In the genomic region with DNA sequence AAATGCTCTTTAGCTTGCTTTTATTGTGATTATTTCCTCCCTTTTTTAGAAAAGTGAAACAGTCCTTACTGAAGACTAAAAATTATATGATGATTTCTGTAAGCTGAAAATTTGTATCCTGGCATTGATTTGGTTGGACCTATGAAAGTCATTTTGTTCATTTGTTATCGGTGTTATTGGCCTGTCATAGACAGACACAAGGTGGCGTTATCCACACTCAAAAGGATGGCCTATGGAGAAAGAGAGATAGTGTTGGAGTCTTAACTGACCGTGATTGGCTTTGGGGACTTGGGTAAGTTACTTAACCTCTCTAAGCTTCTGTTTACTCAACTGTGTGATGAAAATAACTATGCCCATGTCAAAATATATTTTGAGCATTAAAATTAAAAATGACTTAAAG, we compare ENCODE assay signal across 8 cellular contexts.
DNase-seq lines count a peak whose midpoint lies in the region; ATAC-seq and TF ChIP-seq lines count a peak whose summit lies in the region.

No MANE protein-coding gene starts in this region.

- TF ChIP-seq POLR2A in transverse colon (IDR thresholded peaks at IDR 0.05): no peak

- no TSS peak for BruUV-seq in PC-3 (replicated peaks; lab: Mats Ljungman, UMichigan)

- H2AK5ac ChIP-seq in neuronal stem cell (ENCODE audit: low read depth, low read length): no peak overlapping the region

- POLR2A ChIA-PET in PC-3 (lab: Charles Lee; ENCODE audit: unreplicated experiment): no interaction called here

- no peak overlapping the region for H3K23ac ChIP-seq in neuronal stem cell (ENCODE audit: low read depth, low read length, poor library complexity)

- H3K4me1 ChIP-seq in PC-3 (ENCODE audit: insufficient read depth, low read length) (no peaks in the 10 kb centered on the region), left ventricle myocardium inferior (no peaks in the 10 kb centered on the region), transverse colon (no peaks in the 10 kb centered on the region), neuronal stem cell (ENCODE audit: control insufficient read depth in 2 of 2, insufficient read depth in 1 of 2, low read depth in 1 of 2, low read length in 2 of 2) (no peaks in the 10 kb centered on the region)

- H2BK5ac ChIP-seq in neuronal stem cell (ENCODE audit: low read length): no peak overlapping the region

- H3K4ac ChIP-seq in neuronal stem cell (ENCODE audit: low read length): no peak overlapping the region

- DNase-seq in GM06990 (ENCODE audit: extremely low read depth, insufficient read length) (no peak), HS-5 (ENCODE audit: low read depth) (peak; percentile 14), PC-3 (peak; percentile 50), left ventricle myocardium inferior (no peak), transverse colon (no peak), neuronal stem cell (ENCODE audit: low spot score) (no peak)

- no peak overlapping the region for H3K18ac ChIP-seq in neuronal stem cell (ENCODE audit: low read length)

- no peak overlapping the region for H3K4me2 ChIP-seq in PC-3 (ENCODE audit: low read length)
- no peak overlapping the region for H3K4me2 ChIP-seq in neuronal stem cell (ENCODE audit: insufficient read depth, low read length, poor library complexity, severe bottlenecking)

- intact Hi-C loops in PC-3 (cut with micrococcal nuclease) (no loop called here), left ventricle myocardium inferior (cut with micrococcal nuclease) (no loop called here), transverse colon (cut with DNase I; ENCODE audit: low total_unique reads) (no loop called here)

- TF ChIP-seq CTCF in GM06990 (IDR thresholded peaks at IDR 0.05; ENCODE audit: insufficient read depth, low read length, poor library complexity, severe bottlenecking) (peak; percentile 27), PC-3 (conservative IDR thresholded peaks at IDR 0.05; ENCODE audit: low read depth, low read length) (peak; percentile 60), left ventricle myocardium inferior (IDR thresholded peaks at IDR 0.05; ENCODE audit: borderline replicate concordance) (peak; percentile 48), transverse colon (IDR thresholded peaks at IDR 0.05) (no peak)

- H3K79me2 ChIP-seq in PC-3 (ENCODE audit: low read length): no peaks in the 10 kb centered on the region

- no peak for ATAC-seq in PC-3
- ATAC-seq in GM18511 (IDR thresholded peaks at IDR 0.05; ENCODE audit: unreplicated experiment): no peak
- no peak for ATAC-seq in GM18517 (IDR thresholded peaks at IDR 0.05; ENCODE audit: unreplicated experiment)

- CTCF ChIA-PET in PC-3 (lab: Charles Lee): interaction anchor here (0.6 kb wide), 1 partner anchor 13 kb away, joined by 3 read pairs; no protein-coding TSS in a partner anchor

- no peak overlapping the region for H2BK12ac ChIP-seq in neuronal stem cell (ENCODE audit: low read length)

- H3K27me3 ChIP-seq in GM06990 (replicated peaks; ENCODE audit: control insufficient read depth, insufficient read depth, low read length): no peaks in the 10 kb centered on the region
- no peaks in the 10 kb centered on the region for H3K27me3 ChIP-seq in PC-3 (ENCODE audit: low read length)
- no peaks in the 10 kb centered on the region for H3K27me3 ChIP-seq in left ventricle myocardium inferior (ENCODE audit: low read depth)
- no peaks in the 10 kb centered on the region for H3K27me3 ChIP-seq in transverse colon
- H3K27me3 ChIP-seq in neuronal stem cell (ENCODE audit: control insufficient read depth in 3 of 3, insufficient read depth in 3 of 3, low read depth in 1 of 3, low read length in 3 of 3): no peaks in the 10 kb centered on the region

- no peak overlapping the region for H2AFZ ChIP-seq in PC-3 (ENCODE audit: low read length)
- H2AFZ ChIP-seq in neuronal stem cell (ENCODE audit: low read length): no peak overlapping the region

- no peak overlapping the region for H2BK15ac ChIP-seq in neuronal stem cell (ENCODE audit: low read length)

- no peaks in the 10 kb centered on the region for H4K20me1 ChIP-seq in PC-3 (ENCODE audit: low read length)

- no peaks in the 10 kb centered on the region for H3F3A ChIP-seq in PC-3 (ENCODE audit: low read length, unreplicated experiment)

- WGBS in transverse colon (ENCODE audit: low coverage in 1 of 2), 2 donors: 17 to 20% methylated on average over 3 of the region's 3 CpGs
- WGBS in neuronal stem cell (ENCODE audit: extremely low coverage in 2 of 2, insufficient read length in 2 of 2, insufficient replicate concordance in 1 of 2), 2 donors: no CpG with 5 or more reads among the region's 3 CpGs

- no peaks in the 10 kb centered on the region for H3K9me3 ChIP-seq in PC-3 (ENCODE audit: low read length)
- no peaks in the 10 kb centered on the region for H3K9me3 ChIP-seq in left ventricle myocardium inferior (replicated peaks)
- H3K9me3 ChIP-seq in transverse colon: no peaks in the 10 kb centered on the region
- H3K9me3 ChIP-seq in neuronal stem cell (replicated peaks in 1 of 2; ENCODE audit: control insufficient read depth in 2 of 2, insufficient read depth in 1 of 2, low read depth in 1 of 2, low read length in 2 of 2): no peaks in the 10 kb centered on the region

- no peak overlapping the region for H3K9ac ChIP-seq in PC-3 (ENCODE audit: low read length)
- no peak overlapping the region for H3K9ac ChIP-seq in neuronal stem cell (ENCODE audit: low read depth, low read length, poor library complexity)

- H3K9me2 ChIP-seq in PC-3 (replicated peaks; ENCODE audit: low read length): no peaks in the 10 kb centered on the region

- H4K91ac ChIP-seq in neuronal stem cell (ENCODE audit: low read depth, low read length, poor library complexity): no peak overlapping the region

- H3K36me3 ChIP-seq in GM06990 (ENCODE audit: control insufficient read depth, insufficient read depth, low read length) (no peaks in the 10 kb centered on the region), PC-3 (ENCODE audit: low read depth, low read length) (no peaks in the 10 kb centered on the region), left ventricle myocardium inferior (no peaks in the 10 kb centered on the region), transverse colon (no peaks in the 10 kb centered on the region), neuronal stem cell (replicated peaks in 1 of 2; ENCODE audit: control insufficient read depth in 2 of 2, insufficient read depth in 2 of 2, low read length in 2 of 2) (no peaks in the 10 kb centered on the region)

- no peak overlapping the region for H2BK120ac ChIP-seq in neuronal stem cell (ENCODE audit: low read depth, low read length)

- TF ChIP-seq EP300 in transverse colon (IDR thresholded peaks at IDR 0.05; ENCODE audit: low read depth): no peak

- H3K4me3 ChIP-seq in GM06990 (replicated peaks; ENCODE audit: low read depth, low read length): no peak overlapping the region
- H3K4me3 ChIP-seq in PC-3 (ENCODE audit: low read length): no peak overlapping the region
- H3K4me3 ChIP-seq in left ventricle myocardium inferior: no peak overlapping the region
- H3K4me3 ChIP-seq in transverse colon: no peak overlapping the region
- H3K4me3 ChIP-seq in neuronal stem cell (ENCODE audit: low read length in 2 of 2): no peak overlapping the region

- H3K27ac ChIP-seq in PC-3 (ENCODE audit: low read length): no peak overlapping the region
- no peak overlapping the region for H3K27ac ChIP-seq in left ventricle myocardium inferior (replicated peaks)
- H3K27ac ChIP-seq in transverse colon: no peak overlapping the region
- H3K27ac ChIP-seq in neuronal stem cell (replicated peaks; ENCODE audit: low read length): no peak overlapping the region

- no peaks in the 10 kb centered on the region for H3K79me1 ChIP-seq in neuronal stem cell (ENCODE audit: low read depth, low read length)

- in situ Hi-C loops in transverse colon (cut with MboI; ENCODE audit: low pct_ligation_motif_present in 1 of 4, low pct_unique_long_range_greater_than_20kb in 1 of 4, low sequenced_read_pairs in 3 of 4): no loop called here

- no peak overlapping the region for H3K14ac ChIP-seq in neuronal stem cell (ENCODE audit: low read length)

- H4K8ac ChIP-seq in neuronal stem cell (ENCODE audit: low read depth, low read length): no peak overlapping the region

Comparison
In these comparisons a context has a peak if more than half of its experiments do, and no peak if none do; other contexts are left out.
1. DNase-seq: peak in HS-5 (single experiment) and PC-3 (single experiment); none in GM06990 (single experiment), left ventricle myocardium inferior (single experiment), transverse colon (single experiment) and neuronal stem cell (single experiment).
2. CTCF ChIP-seq: peak in GM06990 (single experiment), PC-3 (single experiment) and left ventricle myocardium inferior (single experiment); none in transverse colon (0 of 5).